In the genomic region with DNA sequence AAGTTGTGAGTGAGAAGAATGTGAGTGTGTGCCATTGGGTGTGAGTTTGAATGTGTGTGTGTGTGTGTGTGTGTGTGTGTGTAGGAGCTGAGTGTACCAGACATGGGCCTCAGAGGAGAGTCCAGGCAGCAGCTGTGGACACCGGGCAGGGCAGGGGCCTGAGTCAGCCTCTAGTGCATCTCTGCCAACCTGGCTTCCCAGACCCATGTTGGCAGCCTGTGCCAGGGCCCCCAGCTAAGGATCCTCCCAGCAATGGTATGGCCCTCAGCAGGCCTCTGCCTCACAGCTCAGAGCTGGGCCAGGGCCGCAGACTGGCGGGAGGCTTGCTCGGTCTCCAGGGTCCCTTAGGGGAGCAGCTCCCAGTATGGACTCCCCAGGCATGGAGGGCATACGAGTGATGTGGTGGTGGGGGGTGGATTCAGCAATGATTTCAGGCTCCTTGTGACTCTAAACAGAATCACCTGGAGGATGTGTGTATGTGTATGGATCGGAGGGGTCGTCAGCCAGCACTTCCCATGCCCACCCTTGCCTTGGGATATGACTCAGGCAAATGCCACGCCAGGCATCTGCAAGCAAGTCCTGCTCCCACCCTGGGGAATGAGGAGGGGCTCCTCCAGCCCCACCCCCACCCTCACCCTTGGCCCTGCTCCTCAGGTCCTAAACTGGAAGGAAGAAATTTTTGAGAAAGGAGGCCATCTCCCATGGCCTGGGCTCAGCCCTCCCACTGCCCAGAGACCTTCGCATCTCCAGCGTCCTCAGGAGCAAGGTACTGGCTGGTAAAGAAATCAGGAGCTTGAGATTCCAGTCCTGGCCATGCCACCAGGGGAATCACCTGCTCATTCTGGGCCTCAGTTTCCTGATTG, we compare ENCODE assay signal across 11 cellular contexts. TPM values are rescaled to one million over a fixed set of nuclear protein-coding genes. Genes with fewer than 3 reads are reported as not detected.
A peak's percentile ranks its signal among the peaks of the same experiment; 100 is the strongest.
DNase-seq lines count a peak whose midpoint lies in the region; ATAC-seq, FAIRE-seq and TF ChIP-seq lines count a peak whose summit lies in the region.
"Had no signal": no experiment of that assay in that cellular context is flagged by ENCODE, and none has a peak within 500 bp of the region (broad histone marks: within the 10 kb centered on the region; RNA-seq: fewer than 3 reads in every experiment).

No MANE protein-coding gene starts in this region.

- POLR2A ChIA-PET in CD8-positive, alpha-beta T cell (lab: Charles Lee), result no interaction called here
- POLR2A ChIA-PET in PC-3 (lab: Charles Lee; ENCODE audit: unreplicated experiment), result no interaction called here

- H3K23ac ChIP-seq in trophoblast cell (ENCODE audit: low read length), result no peak overlapping the region

- H2BK120ac ChIP-seq in trophoblast cell (ENCODE audit: insufficient read depth, low read length, poor library complexity), result peak overlapping the region; percentile 18

- no peaks in the 10 kb centered on the region for H3K9me3 Mint-ChIP-seq in CD8-positive, alpha-beta T cell

- H3K27me3 Mint-ChIP-seq in CD8-positive, alpha-beta T cell (ENCODE audit: low read depth), result peaks cover 21% of the 10 kb centered on the region

- no peak for FAIRE-seq in D721Med (lab: Jason Lieb, UNC)

- peak overlapping the region; percentile 82 for H3K4me3 Mint-ChIP-seq in CD8-positive, alpha-beta T cell

- H3K4me3 ChIP-seq in CD8-positive, alpha-beta T cell (ENCODE audit: low read depth, low read length), result no peak overlapping the region
- H3K4me3 ChIP-seq in fibroblast of mammary gland (ENCODE audit: control insufficient read depth, low read depth, low read length), result no peak overlapping the region
- no peak overlapping the region for H3K4me3 ChIP-seq in trophoblast cell (ENCODE audit: low read depth, low read length)
- H3K4me3 ChIP-seq in smooth muscle cell, result no peak overlapping the region
- H3K4me3 ChIP-seq in PC-3 (ENCODE audit: low read length), result no peak overlapping the region
- H3K4me3 ChIP-seq: SJCRH30 had no signal

- peak overlapping the region; percentile 27 for H2AK5ac ChIP-seq in trophoblast cell (ENCODE audit: low read length)

- BruUV-seq in PC-3 (replicated peaks; lab: Mats Ljungman, UMichigan), result no TSS peak

- no peak for TF ChIP-seq CTCF in CD8-positive, alpha-beta T cell (IDR thresholded peaks at IDR 0.05)
- no peak for TF ChIP-seq CTCF in fibroblast of mammary gland (conservative IDR thresholded peaks at IDR 0.05; ENCODE audit: control insufficient read depth, insufficient read depth, low read depth, low read length)
- no peak for TF ChIP-seq CTCF in smooth muscle cell (IDR thresholded peaks at IDR 0.05; ENCODE audit: borderline replicate concordance, insufficient read depth, poor library complexity, severe bottlenecking)
- no peak for TF ChIP-seq CTCF in PC-3 (conservative IDR thresholded peaks at IDR 0.05; ENCODE audit: low read depth, low read length)
- no peak for TF ChIP-seq CTCF in D721Med (IDR thresholded peaks at IDR 0.05; ENCODE audit: insufficient read depth, missing control alignments)

- H4K91ac ChIP-seq in trophoblast cell (ENCODE audit: low read depth, low read length), result peak overlapping the region; percentile 49

- no peaks in the 10 kb centered on the region for H3K36me3 ChIP-seq in CD8-positive, alpha-beta T cell (ENCODE audit: insufficient read depth, low read length)
- H3K36me3 ChIP-seq in trophoblast cell (ENCODE audit: control insufficient read depth in 1 of 2, insufficient read depth in 2 of 2, low read length in 2 of 2) (no peaks in the 10 kb centered on the region), smooth muscle cell (ENCODE audit: low read depth) (no peaks in the 10 kb centered on the region), PC-3 (ENCODE audit: low read depth, low read length) (no peaks in the 10 kb centered on the region)
- H3K36me3 ChIP-seq: SJCRH30 had no signal

- H3K79me1 ChIP-seq in trophoblast cell (ENCODE audit: low read length), result peaks cover 35% of the 10 kb centered on the region

- ATAC-seq in CD8-positive, alpha-beta T cell, result no peak
- ATAC-seq in HG02973 (IDR thresholded peaks at IDR 0.05; ENCODE audit: unreplicated experiment) (no peak), PC-3 (no peak)

- H3K4me1 ChIP-seq in CD8-positive, alpha-beta T cell (ENCODE audit: insufficient read depth, low read length), result peaks cover 19% of the 10 kb centered on the region
- H3K4me1 ChIP-seq in trophoblast cell (ENCODE audit: control insufficient read depth in 1 of 2, insufficient read depth in 2 of 2, low read length in 2 of 2) (peaks cover 41 to 42% of the 10 kb centered on the region in 2 experiments), smooth muscle cell (ENCODE audit: low read depth) (peaks cover 21% of the 10 kb centered on the region), PC-3 (ENCODE audit: insufficient read depth, low read length) (peaks cover 27% of the 10 kb centered on the region)

- intact Hi-C loops in CD8-positive, alpha-beta T cell (cut with DNase I, micrococcal nuclease), result loop anchor here (2.0 to 10.0 kb wide), 7 partner anchors 305 to 1455 kb away; partner anchors contain the start of genes C1orf50 (in 1 of the 2), CAP1 (in 1 of the 2), ERMAP (in 1 of the 2) and P3H1 (in 1 of the 2)
- intact Hi-C loops in PC-3 (cut with micrococcal nuclease), result loop anchor here (5.0 kb wide), 1 partner anchor 73 kb away; no protein-coding TSS in a partner anchor

- no peak overlapping the region for H2AFZ ChIP-seq in trophoblast cell (ENCODE audit: insufficient read depth, low read length, poor library complexity)
- no peak overlapping the region for H2AFZ ChIP-seq in smooth muscle cell (ENCODE audit: low read depth)
- H2AFZ ChIP-seq in PC-3 (ENCODE audit: low read length), result no peak overlapping the region

- no CpG with 5 or more reads among the region's 10 CpGs for WGBS in trophoblast cell (ENCODE audit: extremely low coverage, insufficient coverage, insufficient read length)
- WGBS in smooth muscle cell (ENCODE audit: low lambda C conversion rate), result 75% methylated on average over 7 of the region's 10 CpGs

- no peaks in the 10 kb centered on the region for H3K36me3 Mint-ChIP-seq in CD8-positive, alpha-beta T cell

- DNase-seq in CD8-positive, alpha-beta T cell, result peak in 1 of 7 experiments; percentile 8
- peak; percentile 72 for DNase-seq in NCI-H226
- peak; percentile 11 for DNase-seq in fibroblast of mammary gland (ENCODE audit: low read depth)
- no peak for DNase-seq in trophoblast cell
- no peak for DNase-seq in smooth muscle cell (lab: John Stamatoyannopoulos, UW; ENCODE audit: unreplicated experiment)
- no peak for DNase-seq in PC-3
- no peak for DNase-seq in D721Med (ENCODE audit: insufficient read length, low spot score)
- DNase-seq: amygdala; stimulated activated CD4-positive, alpha-beta T cell treated with anti-CD3 and anti-CD28 coated beads, Interleukin-2, amount 100 ng/mL, for 24 hours had no signal

- H3K27ac ChIP-seq in CD8-positive, alpha-beta T cell (ENCODE audit: low read depth, low read length), result no peak overlapping the region
- no peak overlapping the region for H3K27ac ChIP-seq in trophoblast cell (ENCODE audit: low read depth, low read length)
- H3K27ac ChIP-seq in smooth muscle cell (ENCODE audit: low read depth), result no peak overlapping the region
- no peak overlapping the region for H3K27ac ChIP-seq in PC-3 (ENCODE audit: low read length)
- H3K27ac ChIP-seq: SJCRH30 had no signal

- peak overlapping the region; percentile 3 for H2BK5ac ChIP-seq in trophoblast cell (ENCODE audit: low read depth, low read length, poor library complexity)

- no peaks in the 10 kb centered on the region for H3K9me3 ChIP-seq in CD8-positive, alpha-beta T cell (ENCODE audit: low read length)
- peaks cover 1% of the 10 kb centered on the region for H3K9me3 ChIP-seq in trophoblast cell (ENCODE audit: insufficient read depth, low read depth, low read length)
- no peaks in the 10 kb centered on the region for H3K9me3 ChIP-seq in smooth muscle cell (replicated peaks; ENCODE audit: low read depth)
- H3K9me3 ChIP-seq in PC-3 (ENCODE audit: low read length), result no peaks in the 10 kb centered on the region
- H3K9me3 ChIP-seq: SJCRH30 had no signal

- peak overlapping the region; percentile 72 for H3K14ac ChIP-seq in trophoblast cell (ENCODE audit: low read length)

- H3F3A ChIP-seq in smooth muscle cell (ENCODE audit: low read depth) (no peaks in the 10 kb centered on the region), PC-3 (ENCODE audit: low read length, unreplicated experiment) (no peaks in the 10 kb centered on the region)

- no peaks in the 10 kb centered on the region for H4K20me1 ChIP-seq in smooth muscle cell (ENCODE audit: low read depth)
- no peaks in the 10 kb centered on the region for H4K20me1 ChIP-seq in PC-3 (ENCODE audit: low read length)

- H3K4me1 Mint-ChIP-seq in CD8-positive, alpha-beta T cell (ENCODE audit: low read depth), result peaks cover 18% of the 10 kb centered on the region

- H4K8ac ChIP-seq in trophoblast cell (ENCODE audit: low read depth, low read length), result no peak overlapping the region

- H4K12ac ChIP-seq in trophoblast cell (ENCODE audit: low read depth, low read length), result no peak overlapping the region

- no peaks in the 10 kb centered on the region for H3K9me2 ChIP-seq in PC-3 (replicated peaks; ENCODE audit: low read length)

- H3K27me3 ChIP-seq in CD8-positive, alpha-beta T cell (ENCODE audit: insufficient read depth, low read length), result peaks cover 11% of the 10 kb centered on the region
- H3K27me3 ChIP-seq in trophoblast cell (ENCODE audit: insufficient read depth, low read length) (peaks cover 16% of the 10 kb centered on the region), smooth muscle cell (ENCODE audit: low read depth) (peaks cover 24% of the 10 kb centered on the region), PC-3 (ENCODE audit: low read length) (peaks cover 10% of the 10 kb centered on the region)
- H3K27me3 ChIP-seq: SJCRH30 had no signal

- H3K18ac ChIP-seq in trophoblast cell (ENCODE audit: low read length), result no peak overlapping the region

- H3K79me2 ChIP-seq in trophoblast cell (ENCODE audit: control insufficient read depth, insufficient read depth, low read length, poor library complexity) (peaks cover 3% of the 10 kb centered on the region), smooth muscle cell (ENCODE audit: low read depth) (no peaks in the 10 kb centered on the region), PC-3 (ENCODE audit: low read length) (no peaks in the 10 kb centered on the region)

- H3K9ac ChIP-seq in trophoblast cell (ENCODE audit: low read length), result no peak overlapping the region
- H3K9ac ChIP-seq in smooth muscle cell (ENCODE audit: low read depth), result no peak overlapping the region
- no peak overlapping the region for H3K9ac ChIP-seq in PC-3 (ENCODE audit: low read length)

- H2BK12ac ChIP-seq in trophoblast cell (ENCODE audit: low read length), result peak overlapping the region; percentile 4

- H3K4me2 ChIP-seq in trophoblast cell (ENCODE audit: low read length) (no peak overlapping the region), smooth muscle cell (no peak overlapping the region), PC-3 (ENCODE audit: low read length) (no peak overlapping the region)

- CTCF ChIA-PET in CD8-positive, alpha-beta T cell (lab: Charles Lee), result interaction anchor here (1.6 kb wide), 1 partner anchor 46 kb away, joined by 4 read pairs; no protein-coding TSS in a partner anchor
- CTCF ChIA-PET in PC-3 (lab: Charles Lee), result interaction anchor here (0.8 kb wide), 1 partner anchor 57 kb away, joined by 4 read pairs; no protein-coding TSS in a partner anchor

- H3K27ac Mint-ChIP-seq in CD8-positive, alpha-beta T cell, result no peak overlapping the region

- peak overlapping the region; percentile 12 for H3K4ac ChIP-seq in trophoblast cell (ENCODE audit: low read depth, low read length)

RNA-seq across cellular contexts. Expression of gene FOXO6, which starts 1.8 kb away (rescaled TPM):
- total RNA-seq in CD8-positive, alpha-beta T cell, result 1 to 10 TPM; 1.4 to 1.7 TPM
- 119 and 130 TPM in 2 replicates for polyA plus RNA-seq in trophoblast cell (2013)
- 0.85 and 0.99 TPM in 2 replicates for total RNA-seq in smooth muscle cell
- 1.7 and 2.3 TPM in 2 replicates for polyA plus RNA-seq in smooth muscle cell
- total RNA-seq in PC-3 (2014; rRNA removed), result 1.2 and 5.4 TPM in 2 replicates

Comparison
In these comparisons a context has a peak if more than half of its experiments do, and no peak if none do; other contexts are left out.
1. DNase-seq: peak in NCI-H226 (single experiment) and fibroblast of mammary gland (single experiment); none in trophoblast cell (0 of 2), smooth muscle cell (single experiment), PC-3 (single experiment) and D721Med (single experiment).